ENCODE assay signal across 8 cellular contexts in genomic region chr17:40121886-40122465, GRCh38. TPM values are rescaled to one million over a fixed set of nuclear protein-coding genes. Genes with fewer than 3 reads are reported as not detected.
DNase-seq lines count a peak whose midpoint lies in the region; ATAC-seq lines count a peak whose summit lies in the region.

Gene MSL1 (plus strand): TSS chr17:40121971. CDS start chr17:40122613, 642 bp downstream.

- peak within 1 kb of the TSS; percentile 92 for H3K4me3 ChIP-seq in effector memory CD4-positive, alpha-beta T cell (ENCODE audit: insufficient read depth, low read depth, low read length, poor library complexity, severe bottlenecking)

- peak; percentile 63 for ATAC-seq in HG03342 (IDR thresholded peaks at IDR 0.05; ENCODE audit: unreplicated experiment)

- DNase-seq in DMS 273 (lab: John Stamatoyannopoulos, UW; ENCODE audit: unreplicated experiment) (peak; percentile 89), DMS 273 treated with DMSO at 0.1 percent for 48 hours (lab: John Stamatoyannopoulos, UW) (no peak), NCI-H82 treated with DMSO at 0.1 percent for 48 hours (lab: John Stamatoyannopoulos, UW; ENCODE audit: unreplicated experiment) (peak; percentile 54), lung microvascular endothelial cell (ENCODE audit: low read depth in 2 of 2) (peak; percentile 79 to 87)
- peak; percentile 75 for DNase-seq in activated CD8-positive, alpha-beta memory T cell treated with anti-CD3 and anti-CD28 coated beads for 4 hours (ENCODE audit: low read depth in 2 of 2)
- peak; percentile 79 to 82 (median 80) for DNase-seq in effector memory CD4-positive, alpha-beta T cell
- DNase-seq in stimulated activated CD4-positive, alpha-beta T cell treated with anti-CD3 and anti-CD28 coated beads, TNF-alpha, amount 100 ng/mL, for 24 hours (ENCODE audit: low read depth in 3 of 3), result peak; percentile 75 to 83 (median 75)

- peak within 1 kb of the TSS; percentile 80 for H3K27ac ChIP-seq in effector memory CD4-positive, alpha-beta T cell (ENCODE audit: insufficient read depth, low read length, poor library complexity, severe bottlenecking)

- H3K4me1 ChIP-seq in effector memory CD4-positive, alpha-beta T cell (ENCODE audit: control insufficient read depth, insufficient read depth, low read length, poor library complexity, severe bottlenecking), result peaks cover 11% of the 10 kb centered on the region

- peaks cover 7% of the 10 kb centered on the region for H3K36me3 ChIP-seq in effector memory CD4-positive, alpha-beta T cell (ENCODE audit: control insufficient read depth, insufficient read depth, low read length)

- H3K9me3 ChIP-seq in effector memory CD4-positive, alpha-beta T cell (ENCODE audit: control insufficient read depth, low read length), result no peaks in the 10 kb centered on the region

- no peaks in the 10 kb centered on the region for H3K27me3 ChIP-seq in effector memory CD4-positive, alpha-beta T cell (replicated peaks; ENCODE audit: control insufficient read depth, insufficient read depth, low read length, poor library complexity, severe bottlenecking)

RNA-seq across cellular contexts. Expression of gene MSL1, which starts in this region (rescaled TPM):
- total RNA-seq in lung microvascular endothelial cell, result 23.1 and 37.9 TPM in 2 replicates
